ENCODE assay signal across 24 cellular contexts in the genomic region with DNA sequence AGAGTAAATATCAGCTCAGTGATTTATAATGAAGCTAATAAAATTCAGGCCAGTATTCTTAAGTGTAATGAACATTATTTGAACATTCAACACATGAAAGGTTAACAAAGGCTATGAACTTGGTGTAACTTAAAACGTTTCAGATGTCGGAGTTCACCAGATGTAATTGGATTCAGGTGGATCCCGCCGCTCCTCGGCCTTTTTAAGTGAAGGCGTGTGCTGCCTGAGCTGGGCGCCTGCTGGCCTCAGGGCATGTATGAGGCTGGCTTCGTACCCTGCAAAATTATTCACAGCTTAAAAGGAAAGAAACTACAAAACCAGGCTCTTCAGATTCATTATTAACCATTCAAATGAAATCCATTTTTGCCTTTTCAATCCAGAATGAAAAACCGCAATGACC.
A peak's percentile ranks its signal among the peaks of the same experiment; 100 is the strongest.
DNase-seq lines count a peak whose midpoint lies in the region; ATAC-seq, FAIRE-seq and TF ChIP-seq lines count a peak whose summit lies in the region.
"Had no signal": no experiment of that assay in that cellular context is flagged by ENCODE, and none has a peak within 500 bp of the region (broad histone marks: within the 10 kb centered on the region; RNA-seq: fewer than 3 reads in every experiment).

No MANE protein-coding gene starts in this region.

- no peak overlapping the region for H3K4me3 ChIP-seq in hepatocyte
- H3K4me3 ChIP-seq: SJSA1 had no signal

- ATAC-seq in Right ventricle myocardium superior (ENCODE audit: poor library complexity) = no peak
- no peak for ATAC-seq in GM19397 (IDR thresholded peaks at IDR 0.05; ENCODE audit: unreplicated experiment)
- ATAC-seq: CD8-positive, alpha-beta T cell; HCT116; PC-3; Right ventricle myocardium inferior had no signal

- no peak for FAIRE-seq in GM12892 (lab: Jason Lieb, UNC)
- FAIRE-seq: H1 had no signal

- H3K9me3 Mint-ChIP-seq in activated CD4-positive, alpha-beta T cell treated with anti-CD3 and anti-CD28 coated beads, Interleukin-2, amount 10 ng/mL, durations not matched to agents 24 days and 14 days = no peaks in the 10 kb centered on the region
- H3K9me3 Mint-ChIP-seq: CD8-positive, alpha-beta T cell; IgD-negative memory B cell had no signal

- peak overlapping the region; percentile 35 for H3K4me2 ChIP-seq in hepatocyte
- H3K4me2 ChIP-seq: KMS-11 had no signal

- H3K27me3 ChIP-seq in hepatocyte = no peaks in the 10 kb centered on the region

- H3K4me3 Mint-ChIP-seq in activated CD4-positive, alpha-beta T cell treated with anti-CD3 and anti-CD28 coated beads, Interleukin-2, amount 10 ng/mL, durations not matched to agents 24 days and 14 days = no peak overlapping the region
- H3K4me3 Mint-ChIP-seq: B cell; CD8-positive, alpha-beta T cell; IgD-negative memory B cell had no signal

- whole genome bisulfite sequencing in hepatocyte (ENCODE audit: low lambda C conversion rate, missing lambda C conversion rate) = 52% methylated on average over 9 of the region's 9 CpGs

- no peaks in the 10 kb centered on the region for H4K20me1 ChIP-seq in hepatocyte (ENCODE audit: insufficient read depth, poor library complexity, severe bottlenecking)

- no peak for TF ChIP-seq POLR2A in GM12892 (IDR thresholded peaks at IDR 0.05; ENCODE audit: low read depth, low read length)

- no peak for TF ChIP-seq CTCF in hepatocyte (IDR thresholded peaks at IDR 0.05; ENCODE audit: poor library complexity)

- DNase-seq in DMS153 (lab: John Stamatoyannopoulos, UW) = peak; percentile 29
- no peak for DNase-seq in DMS153 treated with DMSO at 0.1 percent for 48 hours (lab: John Stamatoyannopoulos, UW; ENCODE audit: unreplicated experiment)
- DNase-seq in RPMI7951 (ENCODE audit: low read depth) = peak; percentile 39
- no peak for DNase-seq in hepatocyte (ENCODE audit: low spot score)
- no peak for DNase-seq in GM12892 (ENCODE audit: insufficient read length)
- DNase-seq in Right ventricle myocardium superior = no peak
- no peak for DNase-seq in activated CD4-positive, alpha-beta T cell treated with anti-CD3 and anti-CD28 coated beads, Interleukin-2, amount 10 ng/mL, durations not matched to agents 24 days and 14 days
- DNase-seq: CD8-positive, alpha-beta T cell; MM.1S; NCI-H2029; NCI-H524; NCI-H774; PC-3 had no signal

- H2AFZ ChIP-seq in hepatocyte = no peak overlapping the region

- H3K27me3 Mint-ChIP-seq in activated CD4-positive, alpha-beta T cell treated with anti-CD3 and anti-CD28 coated beads, Interleukin-2, amount 10 ng/mL, durations not matched to agents 24 days and 14 days = peaks cover 13% of the 10 kb centered on the region

- no peaks in the 10 kb centered on the region for H3K36me3 Mint-ChIP-seq in activated CD4-positive, alpha-beta T cell treated with anti-CD3 and anti-CD28 coated beads, Interleukin-2, amount 10 ng/mL, durations not matched to agents 24 days and 14 days (ENCODE audit: low read depth)
- H3K36me3 Mint-ChIP-seq: CD8-positive, alpha-beta T cell; IgD-negative memory B cell had no signal

- intact Hi-C loops in Right ventricle myocardium superior (cut with DNase I) = no loop called here
- intact Hi-C loops in activated CD4-positive, alpha-beta T cell treated with anti-CD3 and anti-CD28 coated beads, Interleukin-2, amount 10 ng/mL, durations not matched to agents 24 days and 14 days (cut with micrococcal nuclease) = no loop called here

- H3K79me2 ChIP-seq in hepatocyte = no peaks in the 10 kb centered on the region

- H3K27ac ChIP-seq in hepatocyte = no peak overlapping the region
- H3K27ac ChIP-seq: 22Rv1, C4-2B, HL-60, KMS-11, SJSA1 had no signal

- H3K9me3 ChIP-seq in hepatocyte (ENCODE audit: low read depth) = no peaks in the 10 kb centered on the region
- H3K9me3 ChIP-seq: SJSA1 had no signal

- H3K4me1 ChIP-seq in hepatocyte (ENCODE audit: insufficient read depth) = no peaks in the 10 kb centered on the region
- H3K4me1 ChIP-seq: SJSA1 had no signal

- no peaks in the 10 kb centered on the region for H3K36me3 ChIP-seq in hepatocyte (replicated peaks; ENCODE audit: insufficient read depth, low read depth)
- H3K36me3 ChIP-seq: SJSA1 had no signal

- no peaks in the 10 kb centered on the region for H3K4me1 Mint-ChIP-seq in activated CD4-positive, alpha-beta T cell treated with anti-CD3 and anti-CD28 coated beads, Interleukin-2, amount 10 ng/mL, durations not matched to agents 24 days and 14 days
- H3K4me1 Mint-ChIP-seq: B cell, IgD-negative memory B cell had no signal

- no peak overlapping the region for H3K27ac Mint-ChIP-seq in activated CD4-positive, alpha-beta T cell treated with anti-CD3 and anti-CD28 coated beads, Interleukin-2, amount 10 ng/mL, durations not matched to agents 24 days and 14 days
- H3K27ac Mint-ChIP-seq: B cell; CD8-positive, alpha-beta T cell; IgD-negative memory B cell had no signal

- H3K9me2 ChIP-seq in hepatocyte (replicated peaks; ENCODE audit: insufficient read depth) = no peaks in the 10 kb centered on the region

Comparison
In these comparisons a context has a peak if more than half of its experiments do, and no peak if none do; other contexts are left out.
1. DNase-seq: peak in DMS153 (single experiment) and RPMI7951 (single experiment); none in DMS153 treated with DMSO at 0.1 percent for 48 hours (single experiment), hepatocyte (single experiment), GM12892 (single experiment), Right ventricle myocardium superior (single experiment) and activated CD4-positive, alpha-beta T cell treated with anti-CD3 and anti-CD28 coated beads, Interleukin-2, amount 10 ng/mL, durations not matched to agents 24 days and 14 days (single experiment).